Comparison of ENCODE assay signal across 20 cellular contexts in the genomic region with DNA sequence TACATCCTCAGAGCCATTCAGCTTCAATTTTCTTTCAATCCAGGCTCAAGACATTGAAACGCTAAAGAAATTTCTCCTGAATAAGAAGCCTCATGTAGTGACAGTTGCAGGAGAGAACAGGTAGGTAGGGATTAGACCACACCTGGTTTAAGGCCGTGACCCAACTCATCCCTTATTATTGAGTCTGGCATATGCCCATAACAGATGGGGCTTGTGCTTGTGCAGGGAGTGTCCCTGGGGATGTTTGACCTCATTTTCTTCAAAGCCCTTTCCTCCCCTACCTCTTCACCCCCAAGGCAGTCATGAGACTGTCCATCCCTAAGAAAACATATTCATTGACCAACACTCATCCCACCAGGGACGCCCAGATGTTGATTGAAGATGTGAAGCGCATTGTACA. TPM values are rescaled to one million over a fixed set of nuclear protein-coding genes. Genes with fewer than 3 reads are reported as not detected.
DNase-seq lines count a peak whose midpoint lies in the region; TF ChIP-seq lines count a peak whose summit lies in the region.
"Had no signal": no experiment of that assay in that cellular context is flagged by ENCODE, and none has a peak within 500 bp of the region (broad histone marks: within the 10 kb centered on the region; RNA-seq: fewer than 3 reads in every experiment).

No MANE protein-coding gene starts in this region.

- H3K4me1 Mint-ChIP-seq in activated naive CD4-positive, alpha-beta T cell treated with anti-CD3 and anti-CD28 coated beads for 36 hours (ENCODE audit: low read depth) = no peaks in the 10 kb centered on the region
- peaks cover 13% of the 10 kb centered on the region for H3K4me1 Mint-ChIP-seq in glutamatergic neuron (ENCODE audit: low read depth, unreplicated experiment)

- H3K36me3 ChIP-seq in thyroid gland = peaks cover 92 to 93% of the 10 kb centered on the region in 2 donors

- peaks cover 0 to 12% of the 10 kb centered on the region in 2 donors for H3K4me1 ChIP-seq in thyroid gland
- H3K4me1 ChIP-seq: Caco-2 had no signal

- H3K36me3 Mint-ChIP-seq in activated naive CD4-positive, alpha-beta T cell treated with anti-CD3 and anti-CD28 coated beads for 36 hours (ENCODE audit: low read depth) = peaks cover 72% of the 10 kb centered on the region
- peaks cover 17% of the 10 kb centered on the region for H3K36me3 Mint-ChIP-seq in glutamatergic neuron (ENCODE audit: unreplicated experiment)

- DNase-seq in activated naive CD4-positive, alpha-beta T cell treated with anti-CD3 and anti-CD28 coated beads for 36 hours = no peak
- DNase-seq in activated naive CD4-positive, alpha-beta T cell treated with anti-CD3 and anti-CD28 coated beads, Interleukin-2, amount 50 U/mL, for 16 hours = no peak
- DNase-seq in glutamatergic neuron (no peak), thyroid gland (no peak), COR-L47 (lab: John Stamatoyannopoulos, UW) (no peak)
- no peak for DNase-seq in stimulated activated CD4-positive, alpha-beta T cell treated with anti-CD3 and anti-CD28 coated beads, Interleukin-15, amount 100 ng/mL, for 24 hours
- DNase-seq in activated CD4-positive, alpha-beta T cell treated with anti-CD3 and anti-CD28 coated beads for 1 hour = no peak
- DNase-seq: BE2C; Caco-2; CD4-positive, CD25-positive, alpha-beta regulatory T cell; DMS53; KG1; MV-4-11; NCI-H1694 treated with DMSO at 0.1 percent for 48 hours; NCI-H345; NCI-H526 treated with DMSO at 0.1 percent for 48 hours; NK-92 treated with Interleukin-12 subunit alpha and Interleukin-12 subunit beta, amount 100 ng/mL, for 24 hours; OCI-M1; Right ventricle myocardium superior had no signal

- CTCF ChIA-PET in activated naive CD4-positive, alpha-beta T cell treated with anti-CD3 and anti-CD28 coated beads for 36 hours (lab: Charles Lee) = interaction anchor here (0.6 kb wide), 1 partner anchor 39 kb away, joined by 6 read pairs; no protein-coding TSS in a partner anchor

- 90 to 94% methylated on average over 4 of the region's 4 CpGs for WGBS in thyroid gland, 2 donors

- TF ChIP-seq CTCF in glutamatergic neuron (IDR thresholded peaks at IDR 0.05; ENCODE audit: partially characterized antibody, unreplicated experiment) = no peak
- TF ChIP-seq CTCF in thyroid gland (IDR thresholded peaks at IDR 0.05) = no peak

- no peak overlapping the region for H3K4me3 Mint-ChIP-seq in activated naive CD4-positive, alpha-beta T cell treated with anti-CD3 and anti-CD28 coated beads for 36 hours
- peak overlapping the region; percentile 59 for H3K4me3 Mint-ChIP-seq in glutamatergic neuron (ENCODE audit: unreplicated experiment)
- H3K4me3 Mint-ChIP-seq: CD4-positive, CD25-positive, alpha-beta regulatory T cell had no signal

- no peaks in the 10 kb centered on the region for H3K27me3 Mint-ChIP-seq in activated naive CD4-positive, alpha-beta T cell treated with anti-CD3 and anti-CD28 coated beads for 36 hours (ENCODE audit: low read depth)
- H3K27me3 Mint-ChIP-seq in glutamatergic neuron (ENCODE audit: unreplicated experiment) = peaks cover 6% of the 10 kb centered on the region
- H3K27me3 Mint-ChIP-seq: CD4-positive, CD25-positive, alpha-beta regulatory T cell had no signal

- no peak for TF ChIP-seq POLR2A in thyroid gland (IDR thresholded peaks at IDR 0.05)

- H3K9me3 Mint-ChIP-seq in activated naive CD4-positive, alpha-beta T cell treated with anti-CD3 and anti-CD28 coated beads for 36 hours = no peaks in the 10 kb centered on the region
- H3K9me3 Mint-ChIP-seq in glutamatergic neuron (ENCODE audit: unreplicated experiment) = no peaks in the 10 kb centered on the region
- H3K9me3 Mint-ChIP-seq: CD4-positive, CD25-positive, alpha-beta regulatory T cell had no signal

- intact Hi-C loops in activated naive CD4-positive, alpha-beta T cell treated with anti-CD3 and anti-CD28 coated beads for 36 hours (cut with micrococcal nuclease) = no loop called here
- intact Hi-C loops in thyroid gland (cut with DNase I) = loop anchor here (2.0 kb wide), 1 partner anchor 63 kb away; no protein-coding TSS in a partner anchor

- no peaks in the 10 kb centered on the region for H3K9me3 ChIP-seq in thyroid gland
- H3K9me3 ChIP-seq: BE2C, Caco-2 had no signal

- H3K27ac ChIP-seq in angular gyrus (ENCODE audit: low read depth, low read length) = peak overlapping the region; percentile 78
- peak overlapping the region in 2 of 3 donors; percentile 29 to 53 for H3K27ac ChIP-seq in thyroid gland

- no peak overlapping the region for H3K4me3 ChIP-seq in thyroid gland (replicated peaks in 1 of 3)

- H3K27ac Mint-ChIP-seq in activated naive CD4-positive, alpha-beta T cell treated with anti-CD3 and anti-CD28 coated beads for 36 hours = peak overlapping the region; percentile 36
- peak overlapping the region; percentile 95 for H3K27ac Mint-ChIP-seq in glutamatergic neuron (ENCODE audit: unreplicated experiment)

- no peaks in the 10 kb centered on the region for H3K27me3 ChIP-seq in thyroid gland
- H3K27me3 ChIP-seq: BE2C had no signal

RNA-seq across cellular contexts. Expression of a gene that starts 24.3 kb away (rescaled TPM):
- 10 to 100 TPM; 50.8 to 52.1 TPM for total RNA-seq in activated naive CD4-positive, alpha-beta T cell treated with anti-CD3 and anti-CD28 coated beads for 36 hours
- total RNA-seq in glutamatergic neuron (ENCODE audit: unreplicated experiment) = 108 TPM
- 100 to 1,000 TPM in 1 of 4 donors, 10 to 100 TPM in 3; 49.2 to 117 (median 61.6) TPM for total RNA-seq in thyroid gland

RNA-seq across cellular contexts. Expression of a gene that starts 24.6 kb away (rescaled TPM):
- 10 to 100 TPM; 30.3 to 30.9 TPM for total RNA-seq in activated naive CD4-positive, alpha-beta T cell treated with anti-CD3 and anti-CD28 coated beads for 36 hours
- total RNA-seq in glutamatergic neuron (ENCODE audit: unreplicated experiment) (54.3 TPM), thyroid gland (10 to 100 TPM; 28.9 to 74.6 (median 48.6) TPM)

RNA-seq across cellular contexts. Expression of a gene that starts 25.4 kb away (rescaled TPM):
- total RNA-seq in activated naive CD4-positive, alpha-beta T cell treated with anti-CD3 and anti-CD28 coated beads for 36 hours = 1 to 10 TPM; 2.1 to 3.1 TPM
- total RNA-seq in glutamatergic neuron (ENCODE audit: unreplicated experiment) (36.5 TPM), thyroid gland (1 to 10 TPM in 2 of 4 donors, under 1 TPM in 1, not detected in 1; 0.46 to 4.3 (median 1.1) TPM)

RNA-seq across cellular contexts. Expression of a gene that starts 31.4 kb away (rescaled TPM):
- total RNA-seq in activated naive CD4-positive, alpha-beta T cell treated with anti-CD3 and anti-CD28 coated beads for 36 hours = 10 to 100 TPM; 10.2 to 12.3 TPM
- total RNA-seq in glutamatergic neuron (ENCODE audit: unreplicated experiment) = 54.3 TPM
- total RNA-seq in thyroid gland = 100 to 1,000 TPM; 136 to 186 (median 159) TPM

RNA-seq across cellular contexts. Expression of a gene that starts 33.5 kb away (rescaled TPM):
- 1,000 to 10,000 TPM; 2,756 to 2,921 TPM for total RNA-seq in activated naive CD4-positive, alpha-beta T cell treated with anti-CD3 and anti-CD28 coated beads for 36 hours
- total RNA-seq in glutamatergic neuron (ENCODE audit: unreplicated experiment) (627 TPM), thyroid gland (100 to 1,000 TPM; 181 to 750 (median 443) TPM)
